ENCODE assay signal across 27 cellular contexts in the genomic region with DNA sequence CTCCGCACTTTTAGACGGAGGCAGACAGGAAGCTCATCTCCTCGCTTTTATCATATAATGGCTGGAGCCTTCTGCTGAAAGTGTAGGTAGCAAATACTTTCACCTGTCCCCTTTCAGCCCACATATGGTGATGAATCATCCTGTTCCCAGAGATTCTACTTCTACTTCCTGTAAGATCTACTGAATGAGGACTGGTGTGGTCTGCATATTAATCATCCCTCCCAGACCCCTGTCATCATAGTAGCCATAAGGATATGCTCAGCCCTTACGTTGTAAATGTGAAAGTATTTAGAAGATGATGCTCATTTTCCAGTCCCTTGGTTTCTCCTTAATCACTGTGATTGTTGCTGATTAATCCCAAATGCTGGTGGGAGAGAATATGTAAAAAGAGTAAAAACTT.
DNase-seq lines count a peak whose midpoint lies in the region; ATAC-seq, FAIRE-seq and TF ChIP-seq lines count a peak whose summit lies in the region.
"Had no signal": no experiment of that assay in that cellular context is flagged by ENCODE, and none has a peak within 500 bp of the region (broad histone marks: within the 10 kb centered on the region; RNA-seq: fewer than 3 reads in every experiment).

No MANE protein-coding gene starts in this region.

- peaks cover 8% of the 10 kb centered on the region for H3K27me3 Mint-ChIP-seq in activated naive CD8-positive, alpha-beta T cell treated with anti-CD3 and anti-CD28 coated beads, Interleukin-2, amount 50 U/mL, for 24 hours
- no peaks in the 10 kb centered on the region for H3K27me3 Mint-ChIP-seq in stimulated activated naive CD8-positive, alpha-beta T cell treated with anti-CD3 and anti-CD28 coated beads, Interleukin-15, Interleukin-2, amounts not matched to agents 100 ng/mL and 50 ng/mL, for 24 hours

- POLR2A ChIA-PET in HepG2 (lab: Yijun Ruan, JAX) = no interaction called here

- FAIRE-seq in HepG2 (lab: Jason Lieb, UNC) = no peak
- FAIRE-seq: endometrium, GM12878 had no signal

- peak; percentile 99 for ATAC-seq in activated naive CD8-positive, alpha-beta T cell treated with anti-CD3 and anti-CD28 coated beads, Interleukin-2, amount 50 U/mL, for 24 hours
- ATAC-seq in GM19455 (IDR thresholded peaks at IDR 0.05; ENCODE audit: unreplicated experiment) = no peak
- ATAC-seq in HepG2 = no peak
- ATAC-seq in HG02678 (IDR thresholded peaks at IDR 0.05; ENCODE audit: unreplicated experiment) = no peak
- ATAC-seq: GM12878, Panc1 had no signal

- H3K36me3 ChIP-seq in HepG2 (replicated peaks in 1 of 2; ENCODE audit: control insufficient read depth in 1 of 2, insufficient read depth in 2 of 2, low read length in 2 of 2) = no peaks in the 10 kb centered on the region
- H3K36me3 ChIP-seq: esophagus squamous epithelium, stomach, tibial artery had no signal

- no peak overlapping the region for H3K9ac ChIP-seq in HepG2 (ENCODE audit: insufficient read depth, low read depth, low read length)
- H3K9ac ChIP-seq: GM23248, parathyroid adenoma had no signal

- H3K9me3 ChIP-seq in HepG2 (ENCODE audit: low read length) = no peaks in the 10 kb centered on the region
- H3K9me3 ChIP-seq: stomach, tibial artery had no signal

- in situ Hi-C loops in HepG2 (cut with HindIII; ENCODE audit: extremely low pct_ligation_motif_present, low pct_unique_long_range_greater_than_20kb) = no loop called here

- H3K4me3 Mint-ChIP-seq in activated naive CD8-positive, alpha-beta T cell treated with anti-CD3 and anti-CD28 coated beads, Interleukin-2, amount 50 U/mL, for 24 hours = no peak overlapping the region
- H3K4me3 Mint-ChIP-seq in stimulated activated naive CD8-positive, alpha-beta T cell treated with anti-CD3 and anti-CD28 coated beads, Interleukin-15, Interleukin-2, amounts not matched to agents 100 ng/mL and 50 ng/mL, for 24 hours = no peak overlapping the region
- H3K4me3 Mint-ChIP-seq: neural crest cell had no signal

- no peak overlapping the region for H3K4me3 ChIP-seq in HepG2 (replicated peaks in 1 of 3; ENCODE audit: insufficient read depth in 1 of 3, low read depth in 2 of 3, low read length in 3 of 3)
- H3K4me3 ChIP-seq: esophagus squamous epithelium, GM12878, GM23248, stomach, tibial artery had no signal

- no peaks in the 10 kb centered on the region for H3K4me1 ChIP-seq in HepG2 (ENCODE audit: insufficient read depth, low read length)
- H3K4me1 ChIP-seq: stomach, tibial artery had no signal

- H3K4me1 Mint-ChIP-seq in activated naive CD8-positive, alpha-beta T cell treated with anti-CD3 and anti-CD28 coated beads, Interleukin-2, amount 50 U/mL, for 24 hours = peaks cover 25% of the 10 kb centered on the region
- peaks cover 23% of the 10 kb centered on the region for H3K4me1 Mint-ChIP-seq in stimulated activated naive CD8-positive, alpha-beta T cell treated with anti-CD3 and anti-CD28 coated beads, Interleukin-15, Interleukin-2, amounts not matched to agents 100 ng/mL and 50 ng/mL, for 24 hours (ENCODE audit: low read depth)

- H3K36me3 Mint-ChIP-seq in activated naive CD8-positive, alpha-beta T cell treated with anti-CD3 and anti-CD28 coated beads, Interleukin-2, amount 50 U/mL, for 24 hours (ENCODE audit: low read depth) = peaks cover 3% of the 10 kb centered on the region
- H3K36me3 Mint-ChIP-seq in stimulated activated naive CD8-positive, alpha-beta T cell treated with anti-CD3 and anti-CD28 coated beads, Interleukin-15, Interleukin-2, amounts not matched to agents 100 ng/mL and 50 ng/mL, for 24 hours (ENCODE audit: low read depth) = no peaks in the 10 kb centered on the region

- no peaks in the 10 kb centered on the region for H3K27me3 ChIP-seq in HepG2 (ENCODE audit: control insufficient read depth in 1 of 2, insufficient read depth in 2 of 2, low read length in 2 of 2)
- H3K27me3 ChIP-seq: esophagus squamous epithelium, stomach, tibial artery had no signal

- H3K27ac Mint-ChIP-seq in activated naive CD8-positive, alpha-beta T cell treated with anti-CD3 and anti-CD28 coated beads, Interleukin-2, amount 50 U/mL, for 24 hours = peak overlapping the region; percentile 71
- peak overlapping the region; percentile 41 for H3K27ac Mint-ChIP-seq in stimulated activated naive CD8-positive, alpha-beta T cell treated with anti-CD3 and anti-CD28 coated beads, Interleukin-15, Interleukin-2, amounts not matched to agents 100 ng/mL and 50 ng/mL, for 24 hours

- TF ChIP-seq EP300 in HepG2 (IDR thresholded peaks at IDR 0.05; ENCODE audit: low read depth in 2 of 2, low read length in 2 of 2) (no peak), HepG2 (CRISPR knock-in tag; IDR thresholded peaks at IDR 0.05; ENCODE audit: borderline replicate concordance) (no peak)

- H3K4me2 ChIP-seq in HepG2 (ENCODE audit: low read depth, low read length) = no peak overlapping the region

- no peaks in the 10 kb centered on the region for H3K9me3 Mint-ChIP-seq in activated naive CD8-positive, alpha-beta T cell treated with anti-CD3 and anti-CD28 coated beads, Interleukin-2, amount 50 U/mL, for 24 hours
- H3K9me3 Mint-ChIP-seq in stimulated activated naive CD8-positive, alpha-beta T cell treated with anti-CD3 and anti-CD28 coated beads, Interleukin-15, Interleukin-2, amounts not matched to agents 100 ng/mL and 50 ng/mL, for 24 hours = no peaks in the 10 kb centered on the region
- H3K9me3 Mint-ChIP-seq: neural crest cell had no signal

- CTCF ChIA-PET in HepG2 (lab: Yijun Ruan, JAX; ENCODE audit: low intra/inter-chr PET ratio, low total read pairs) = no interaction called here

- H2AFZ ChIP-seq in HepG2 (ENCODE audit: low read length) = no peak overlapping the region
- H2AFZ ChIP-seq: GM23248, parathyroid adenoma had no signal

- BruUV-seq in HepG2 (replicated peaks; lab: Mats Ljungman, UMichigan) = no TSS peak

- intact Hi-C loops in HepG2 (cut with micrococcal nuclease; ENCODE audit: unreplicated experiment) = no loop called here

- TF ChIP-seq RAD21 in HepG2 (CRISPR knock-in tag; IDR thresholded peaks at IDR 0.05) = no peak

- no peaks in the 10 kb centered on the region for H4K20me1 ChIP-seq in HepG2 (ENCODE audit: insufficient read depth, low read length)

- H3K27ac ChIP-seq in HepG2 (ENCODE audit: extremely low read length, insufficient read depth, low read length) = no peak overlapping the region
- H3K27ac ChIP-seq: esophagus squamous epithelium, GM23248, parathyroid adenoma, stomach, tibial artery, VCaP had no signal

- TF ChIP-seq POLR2A in HepG2 (IDR thresholded peaks at IDR 0.05; ENCODE audit: insufficient read depth in 1 of 2, low read depth in 2 of 2, low read length in 2 of 2) = no peak

- DNase-seq in stimulated activated CD4-positive, alpha-beta T cell treated with anti-CD3 and anti-CD28 coated beads, Interleukin-1b, Interleukin-23, amount 100 ng/mL, for 48 hours = peak; percentile 8
- DNase-seq in stimulated activated CD4-positive, alpha-beta T cell treated with anti-CD3 and anti-CD28 coated beads, Interleukin-4, amount 100 ng/mL, for 1 hour = no peak
- DNase-seq in NCI-H226 = peak; percentile 64
- DNase-seq in activated naive CD8-positive, alpha-beta T cell treated with anti-CD3 and anti-CD28 coated beads, Interleukin-2, amount 50 U/mL, for 24 hours = no peak
- no peak for DNase-seq in HepG2 (ENCODE audit: low spot score)
- DNase-seq: activated CD4-positive, alpha-beta T cell treated with anti-CD3 and anti-CD28 coated beads, Interleukin-2, amount 50 U/mL, for 1 hour; activated gamma-delta T cell treated with Interleukin-2 at 50 U/mL for 16 hours; Calu3; dermis blood vessel endothelial cell; esophagus squamous epithelium; foreskin melanocyte; GM23248; NCI-H1092; NCI-H187; NCI-H524 treated with DMSO at 0.1 percent for 48 hours; SHP77; stomach; tibial artery had no signal

- H3K79me2 ChIP-seq in HepG2 (ENCODE audit: insufficient read depth, low read length) = no peaks in the 10 kb centered on the region

- 6% methylated on average over 4 of the region's 4 CpGs for WGBS in HepG2 (ENCODE audit: low lambda C conversion rate)

- no peak for TF ChIP-seq CTCF in HepG2 (CRISPR knock-in tag; IDR thresholded peaks at IDR 0.05)

TF ChIP-seq in HepG2, 621 proteins besides CTCF, POLR2A, EP300 and RAD21:
- TF ChIP-seq ZSCAN29 (CRISPR knock-in tag; conservative IDR thresholded peaks at IDR 0.05) (no peak), GRHL1 (CRISPR knock-in tag; conservative IDR thresholded peaks at IDR 0.05) (no peak), NR3C1 (CRISPR knock-in tag; IDR thresholded peaks at IDR 0.05) (no peak)

Comparison
In these comparisons a context has a peak if more than half of its experiments do, and no peak if none do; other contexts are left out.
1. DNase-seq: peak in stimulated activated CD4-positive, alpha-beta T cell treated with anti-CD3 and anti-CD28 coated beads, Interleukin-1b, Interleukin-23, amount 100 ng/mL, for 48 hours (single experiment) and NCI-H226 (single experiment); none in stimulated activated CD4-positive, alpha-beta T cell treated with anti-CD3 and anti-CD28 coated beads, Interleukin-4, amount 100 ng/mL, for 1 hour (single experiment), activated naive CD8-positive, alpha-beta T cell treated with anti-CD3 and anti-CD28 coated beads, Interleukin-2, amount 50 U/mL, for 24 hours (single experiment) and HepG2 (single experiment).